ENCODE assay signal across 1 cellular context in genomic region chr16:78461496-78461938, GRCh38.
A peak's percentile ranks its signal among the peaks of the same experiment; 100 is the strongest.
TF ChIP-seq lines count a peak whose summit lies in the region.

No MANE protein-coding gene starts in this region.

TF ChIP-seq in HEK293, 187 proteins besides CTCF, POLR2A, EP300 and RAD21 (continued from another document):
- TF ChIP-seq PRDM6 (tag by site-specific recombination; IDR thresholded peaks at IDR 0.05) (peak; percentile 94), ZNF701 (tag by site-specific recombination; IDR thresholded peaks at IDR 0.05) (no peak), ZNF776 (tag by site-specific recombination; IDR thresholded peaks at IDR 0.05; ENCODE audit: borderline replicate concordance) (no peak), ZNF302 (tag by site-specific recombination; IDR thresholded peaks at IDR 0.05; ENCODE audit: low read depth) (no peak), SCRT1 (tag by site-specific recombination; IDR thresholded peaks at IDR 0.05; ENCODE audit: borderline replicate concordance) (no peak), ZNF658 (tag by site-specific recombination; IDR thresholded peaks at IDR 0.05) (no peak), ZNF561 (tag by site-specific recombination; IDR thresholded peaks at IDR 0.05; ENCODE audit: borderline replicate concordance) (peak; percentile 51; the same call in 1 of the 2 replicates), FEZF1 (tag by site-specific recombination; IDR thresholded peaks at IDR 0.05) (peak; percentile 50), SP7 (tag by site-specific recombination; IDR thresholded peaks at IDR 0.05) (no peak), HOXD13 (CRISPR knock-in tag; IDR thresholded peaks at IDR 0.05; ENCODE audit: borderline replicate concordance) (no peak), OSR2 (tag by site-specific recombination; IDR thresholded peaks at IDR 0.05) (peak; percentile 60), ZNF518A (tag by site-specific recombination; conservative IDR thresholded peaks at IDR 0.05; ENCODE audit: low read depth) (no peak), IKZF3 (tag by site-specific recombination; IDR thresholded peaks at IDR 0.05) (peak; percentile 38; the same call in 1 of the 2 replicates), ZNF555 (tag by site-specific recombination; conservative IDR thresholded peaks at IDR 0.05) (no peak), ZNF664 (tag by site-specific recombination; IDR thresholded peaks at IDR 0.05) (no peak), ZFP41 (tag by site-specific recombination; IDR thresholded peaks at IDR 0.05; ENCODE audit: borderline replicate concordance) (no peak), KLF9 (tag by site-specific recombination; IDR thresholded peaks at IDR 0.05; ENCODE audit: low read depth) (no peak), ZNF629 (tag by site-specific recombination; IDR thresholded peaks at IDR 0.05) (no peak), MZF1 (tag by site-specific recombination; IDR thresholded peaks at IDR 0.05; ENCODE audit: borderline replicate concordance) (no peak; the same call in 1 of the 2 replicates), KLF10 (tag by site-specific recombination; IDR thresholded peaks at IDR 0.05) (peak; percentile 47; the same call in 1 of the 2 replicates), SCRT2 (tag by site-specific recombination; IDR thresholded peaks at IDR 0.05) (no peak), ZBTB8A (tag by site-specific recombination; IDR thresholded peaks at IDR 0.05) (0 out of 2 replicates have a peak, but pooled peaks have one; percentile 17), ZNF626 (tag by site-specific recombination; IDR thresholded peaks at IDR 0.05) (no peak), WT1 (tag by site-specific recombination; IDR thresholded peaks at IDR 0.05) (peak; percentile 99), ZNF843 (tag by site-specific recombination; IDR thresholded peaks at IDR 0.05) (peak; percentile 72; the same call in 1 of the 2 replicates), KLF1 (tag by site-specific recombination; IDR thresholded peaks at IDR 0.05) (peak; percentile 87), ZNF133 (tag by site-specific recombination; IDR thresholded peaks at IDR 0.05) (no peak)
- TF ChIP-seq, protein P1, sequence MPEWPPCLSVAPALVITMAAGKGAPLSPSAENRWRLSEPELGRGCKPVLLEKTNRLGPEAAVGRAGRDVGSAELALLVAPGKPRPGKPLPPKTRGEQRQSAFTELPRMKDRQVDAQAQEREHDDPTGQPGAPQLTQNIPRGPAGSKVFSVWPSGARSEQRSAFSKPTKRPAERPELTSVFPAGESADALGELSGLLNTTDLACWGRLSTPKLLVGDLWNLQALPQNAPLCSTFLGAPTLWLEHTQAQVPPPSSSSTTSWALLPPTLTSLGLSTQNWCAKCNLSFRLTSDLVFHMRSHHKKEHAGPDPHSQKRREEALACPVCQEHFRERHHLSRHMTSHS (tag by site-specific recombination; IDR thresholded peaks at IDR 0.05) = no peak
- TF ChIP-seq, protein P2, sequence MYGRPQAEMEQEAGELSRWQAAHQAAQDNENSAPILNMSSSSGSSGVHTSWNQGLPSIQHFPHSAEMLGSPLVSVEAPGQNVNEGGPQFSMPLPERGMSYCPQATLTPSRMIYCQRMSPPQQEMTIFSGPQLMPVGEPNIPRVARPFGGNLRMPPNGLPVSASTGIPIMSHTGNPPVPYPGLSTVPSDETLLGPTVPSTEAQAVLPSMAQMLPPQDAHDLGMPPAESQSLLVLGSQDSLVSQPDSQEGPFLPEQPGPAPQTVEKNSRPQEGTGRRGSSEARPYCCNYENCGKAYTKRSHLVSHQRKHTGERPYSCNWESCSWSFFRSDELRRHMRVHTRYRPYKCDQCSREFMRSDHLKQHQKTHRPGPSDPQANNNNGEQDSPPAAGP (tag by site-specific recombination; IDR thresholded peaks at IDR 0.05) = peak; percentile 61; the same call in 1 of the 2 replicates
- TF ChIP-seq, protein P3, sequence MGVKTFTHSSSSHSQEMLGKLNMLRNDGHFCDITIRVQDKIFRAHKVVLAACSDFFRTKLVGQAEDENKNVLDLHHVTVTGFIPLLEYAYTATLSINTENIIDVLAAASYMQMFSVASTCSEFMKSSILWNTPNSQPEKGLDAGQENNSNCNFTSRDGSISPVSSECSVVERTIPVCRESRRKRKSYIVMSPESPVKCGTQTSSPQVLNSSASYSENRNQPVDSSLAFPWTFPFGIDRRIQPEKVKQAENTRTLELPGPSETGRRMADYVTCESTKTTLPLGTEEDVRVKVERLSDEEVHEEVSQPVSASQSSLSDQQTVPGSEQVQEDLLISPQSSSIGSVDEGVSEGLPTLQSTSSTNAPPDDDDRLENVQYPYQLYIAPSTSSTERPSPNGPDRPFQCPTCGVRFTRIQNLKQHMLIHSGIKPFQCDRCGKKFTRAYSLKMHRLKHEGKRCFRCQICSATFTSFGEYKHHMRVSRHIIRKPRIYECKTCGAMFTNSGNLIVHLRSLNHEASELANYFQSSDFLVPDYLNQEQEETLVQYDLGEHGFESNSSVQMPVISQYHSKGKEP (tag by site-specific recombination; IDR thresholded peaks at IDR 0.05) = peak; percentile 60; the same call in 1 of the 2 replicates
